Comparison of ENCODE assay signal across 34 cellular contexts in genomic region chr9:95325221-95325620, GRCh38. TPM values are rescaled to one million over a fixed set of nuclear protein-coding genes. Genes with fewer than 3 reads are reported as not detected.
DNase-seq lines count a peak whose midpoint lies in the region; ATAC-seq, FAIRE-seq and TF ChIP-seq lines count a peak whose summit lies in the region.
"Had no signal": no experiment of that assay in that cellular context is flagged by ENCODE, and none has a peak within 500 bp of the region (broad histone marks: within the 10 kb centered on the region; RNA-seq: fewer than 3 reads in every experiment).

No MANE protein-coding gene starts in this region.

- no peak overlapping the region for H3K27ac ChIP-seq in HEK293 (ENCODE audit: extremely low read depth, low read depth, low read length)
- no peak overlapping the region for H3K27ac ChIP-seq in mesendoderm (ENCODE audit: low read depth, low read length)
- H3K27ac ChIP-seq: 22Rv1; A549; BLaER1; BLaER1 treated with 17β-estradiol and CSF1 and Interleukin-3, amounts not matched to agents 10 nM and 100 nM; C4-2B had no signal

- no peaks in the 10 kb centered on the region for H3K79me2 ChIP-seq in mesendoderm (ENCODE audit: control insufficient read depth, insufficient read depth, low read length)

- H3K4me1 Mint-ChIP-seq in activated T-cell treated with anti-CD3 and anti-CD28 coated beads, Interleukin-2, amount 50 U/mL, for 24 hours (ENCODE audit: low read depth) = peaks cover 3% of the 10 kb centered on the region
- H3K4me1 Mint-ChIP-seq: B cell; CD14-positive monocyte; CD4-positive, alpha-beta memory T cell; CD8-positive, alpha-beta memory T cell had no signal

- H3K36me3 ChIP-seq in HEK293 (ENCODE audit: control insufficient read depth in 2 of 2, insufficient read depth in 1 of 2, low read length in 2 of 2) (no peaks in the 10 kb centered on the region), mesendoderm (ENCODE audit: control insufficient read depth, insufficient read depth, low read length) (no peaks in the 10 kb centered on the region)
- H3K36me3 ChIP-seq: BE2C; BLaER1; BLaER1 treated with 17β-estradiol and CSF1 and Interleukin-3, amounts not matched to agents 10 nM and 100 nM had no signal

- no peaks in the 10 kb centered on the region for H3K27me3 ChIP-seq in mesendoderm (ENCODE audit: insufficient read depth, low read length, poor library complexity)
- H3K27me3 ChIP-seq: BE2C; BLaER1; BLaER1 treated with 17β-estradiol and CSF1 and Interleukin-3, amounts not matched to agents 10 nM and 100 nM had no signal

- no peak for ATAC-seq in GM21619 (IDR thresholded peaks at IDR 0.05; ENCODE audit: unreplicated experiment)
- no peak for ATAC-seq in GM21528 (IDR thresholded peaks at IDR 0.05; ENCODE audit: low FRiP score, unreplicated experiment)
- ATAC-seq: A549; CD8-positive, alpha-beta T cell had no signal

- H2BK120ac ChIP-seq in mesendoderm (ENCODE audit: low read depth, low read length) = no peak overlapping the region

- no peak for TF ChIP-seq CTCF in HEK293 (tag by site-specific recombination; IDR thresholded peaks at IDR 0.05)

- peak; percentile 80 for FAIRE-seq in H54 (lab: Jason Lieb, UNC)
- FAIRE-seq: D721Med had no signal

- H3K4me3 Mint-ChIP-seq in activated T-cell treated with anti-CD3 and anti-CD28 coated beads, Interleukin-2, amount 50 U/mL, for 24 hours = no peak overlapping the region
- H3K4me3 Mint-ChIP-seq: B cell; CD14-positive monocyte; CD4-positive, alpha-beta memory T cell; CD4-positive, alpha-beta T cell; CD4-positive, CD25-positive, alpha-beta regulatory T cell; CD8-positive, alpha-beta memory T cell; CD8-positive, alpha-beta T cell had no signal

- no peak for TF ChIP-seq POLR2A in H54 (IDR thresholded peaks at IDR 0.05; ENCODE audit: low read depth, low read length)

- H3K9me3 Mint-ChIP-seq in activated T-cell treated with anti-CD3 and anti-CD28 coated beads, Interleukin-2, amount 50 U/mL, for 24 hours = peaks cover 3% of the 10 kb centered on the region

- no CpG with 5 or more reads among the region's 1 CpG for WGBS in mesendoderm (ENCODE audit: extremely low coverage, insufficient coverage, low lambda C conversion rate)

- no peak overlapping the region for H3K4me2 ChIP-seq in mesendoderm (ENCODE audit: low read length)
- H3K4me2 ChIP-seq: A549; BLaER1; BLaER1 treated with 17β-estradiol and CSF1 and Interleukin-3, amounts not matched to agents 10 nM and 100 nM had no signal

- H4K8ac ChIP-seq in mesendoderm (ENCODE audit: low read depth, low read length) = no peak overlapping the region

- H3K9me3 ChIP-seq in HEK293 (ENCODE audit: control insufficient read depth, insufficient read depth, low read depth, low read length) = no peaks in the 10 kb centered on the region
- H3K9me3 ChIP-seq: BE2C had no signal

- POLR2A ChIA-PET in HEK293 (lab: Yijun Ruan, JAX) = no interaction called here

- no peak overlapping the region for H3K27ac Mint-ChIP-seq in activated T-cell treated with anti-CD3 and anti-CD28 coated beads, Interleukin-2, amount 50 U/mL, for 24 hours
- H3K27ac Mint-ChIP-seq: B cell; CD14-positive monocyte; CD4-positive, alpha-beta memory T cell; CD4-positive, alpha-beta T cell; CD4-positive, CD25-positive, alpha-beta regulatory T cell; CD8-positive, alpha-beta memory T cell; CD8-positive, alpha-beta T cell had no signal

- H4K5ac ChIP-seq in mesendoderm (ENCODE audit: low read length) = no peak overlapping the region

- no peaks in the 10 kb centered on the region for H3K79me1 ChIP-seq in mesendoderm (ENCODE audit: low read length)

- H3K18ac ChIP-seq in mesendoderm (ENCODE audit: low read length) = no peak overlapping the region

- H3K56ac ChIP-seq in mesendoderm (ENCODE audit: low read length) = no peak overlapping the region

- H2BK15ac ChIP-seq in mesendoderm (replicated peaks; ENCODE audit: low read depth) = no peak overlapping the region

- no peak for DNase-seq in H54 (ENCODE audit: insufficient read length, low spot score)
- peak; percentile 29 for DNase-seq in mesendoderm
- DNase-seq in activated T-cell treated with anti-CD3 and anti-CD28 coated beads, Interleukin-2, amount 50 U/mL, for 24 hours = no peak
- DNase-seq: 8988T; ACHN; AML-193; BE2C; C1 segment of cervical spinal cord; Caco-2; Calu3; CD4-positive, alpha-beta memory T cell; CD4-positive, alpha-beta T cell; CD4-positive, CD25-positive, alpha-beta regulatory T cell; CD8-positive, alpha-beta memory T cell; CD8-positive, alpha-beta T cell; COR-L47; DMS 273 treated with DMSO at 0.1 percent for 48 hours; DMS153; DMS53; DMS79; DMS79 treated with DMSO at 0.1 percent for 48 hours; DND-41; EL had no signal

- no peak overlapping the region for H3K23ac ChIP-seq in mesendoderm (ENCODE audit: low read length)

- H3K4ac ChIP-seq in mesendoderm (ENCODE audit: low read depth, low read length) = no peak overlapping the region

- no peaks in the 10 kb centered on the region for H3K4me1 ChIP-seq in HEK293 (ENCODE audit: control insufficient read depth, insufficient read depth, low read length)
- no peaks in the 10 kb centered on the region for H3K4me1 ChIP-seq in mesendoderm (ENCODE audit: control insufficient read depth, low read depth, low read length)
- H3K4me1 ChIP-seq: A549; BE2C; BLaER1; BLaER1 treated with 17β-estradiol and CSF1 and Interleukin-3, amounts not matched to agents 10 nM and 100 nM had no signal

- H3K27me3 Mint-ChIP-seq in activated T-cell treated with anti-CD3 and anti-CD28 coated beads, Interleukin-2, amount 50 U/mL, for 24 hours = no peaks in the 10 kb centered on the region
- H3K27me3 Mint-ChIP-seq: CD4-positive, alpha-beta T cell had no signal

- H3K4me3 ChIP-seq in HEK293 (ENCODE audit: low read depth, low read length) (no peak overlapping the region), mesendoderm (ENCODE audit: low read length) (no peak overlapping the region)
- H3K4me3 ChIP-seq: A549; BLaER1; BLaER1 treated with 17β-estradiol and CSF1 and Interleukin-3, amounts not matched to agents 10 nM and 100 nM had no signal

- H2AK5ac ChIP-seq in mesendoderm (ENCODE audit: low read length) = no peak overlapping the region

- no peak overlapping the region for H2BK5ac ChIP-seq in mesendoderm (ENCODE audit: low read length)

- H3K36me3 Mint-ChIP-seq in activated T-cell treated with anti-CD3 and anti-CD28 coated beads, Interleukin-2, amount 50 U/mL, for 24 hours (ENCODE audit: low read depth) = peaks cover 2% of the 10 kb centered on the region
- H3K36me3 Mint-ChIP-seq: CD14-positive monocyte; CD4-positive, alpha-beta memory T cell; CD4-positive, CD25-positive, alpha-beta regulatory T cell had no signal

- no peak overlapping the region for H3K9ac ChIP-seq in mesendoderm (ENCODE audit: low read length)
- H3K9ac ChIP-seq: BLaER1; BLaER1 treated with 17β-estradiol and CSF1 and Interleukin-3, amounts not matched to agents 10 nM and 100 nM had no signal

- CTCF ChIA-PET in HEK293 (lab: Yijun Ruan, JAX) = interaction anchor here (0.6 kb wide), 1 partner anchor 250 kb away, joined by 4 read pairs; no protein-coding TSS in a partner anchor

TF ChIP-seq in HEK293, 187 proteins besides CTCF, POLR2A, EP300 and RAD21:
- TF ChIP-seq ZNF433 (tag by site-specific recombination; IDR thresholded peaks at IDR 0.05; ENCODE audit: low read depth) (no peak), ZFHX2 (tag by site-specific recombination; conservative IDR thresholded peaks at IDR 0.05) (no peak), ZNF544 (tag by site-specific recombination; IDR thresholded peaks at IDR 0.05) (no peak), ZNF138 (tag by site-specific recombination; IDR thresholded peaks at IDR 0.05; ENCODE audit: borderline replicate concordance) (no peak), SP7 (tag by site-specific recombination; IDR thresholded peaks at IDR 0.05) (no peak), SETDB1 (IDR thresholded peaks at IDR 0.05; ENCODE audit: insufficient read length, low read length) (peak; percentile 94), ZNF266 (tag by site-specific recombination; IDR thresholded peaks at IDR 0.05; ENCODE audit: low read depth) (no peak)
- TF ChIP-seq, protein P1, sequence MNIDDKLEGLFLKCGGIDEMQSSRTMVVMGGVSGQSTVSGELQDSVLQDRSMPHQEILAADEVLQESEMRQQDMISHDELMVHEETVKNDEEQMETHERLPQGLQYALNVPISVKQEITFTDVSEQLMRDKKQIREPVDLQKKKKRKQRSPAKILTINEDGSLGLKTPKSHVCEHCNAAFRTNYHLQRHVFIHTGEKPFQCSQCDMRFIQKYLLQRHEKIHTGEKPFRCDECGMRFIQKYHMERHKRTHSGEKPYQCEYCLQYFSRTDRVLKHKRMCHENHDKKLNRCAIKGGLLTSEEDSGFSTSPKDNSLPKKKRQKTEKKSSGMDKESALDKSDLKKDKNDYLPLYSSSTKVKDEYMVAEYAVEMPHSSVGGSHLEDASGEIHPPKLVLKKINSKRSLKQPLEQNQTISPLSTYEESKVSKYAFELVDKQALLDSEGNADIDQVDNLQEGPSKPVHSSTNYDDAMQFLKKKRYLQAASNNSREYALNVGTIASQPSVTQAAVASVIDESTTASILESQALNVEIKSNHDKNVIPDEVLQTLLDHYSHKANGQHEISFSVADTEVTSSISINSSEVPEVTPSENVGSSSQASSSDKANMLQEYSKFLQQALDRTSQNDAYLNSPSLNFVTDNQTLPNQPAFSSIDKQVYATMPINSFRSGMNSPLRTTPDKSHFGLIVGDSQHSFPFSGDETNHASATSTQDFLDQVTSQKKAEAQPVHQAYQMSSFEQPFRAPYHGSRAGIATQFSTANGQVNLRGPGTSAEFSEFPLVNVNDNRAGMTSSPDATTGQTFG (tag by site-specific recombination; IDR thresholded peaks at IDR 0.05; ENCODE audit: borderline replicate concordance) = no peak

RNA-seq across cellular contexts. Expression of gene FANCC, which starts 7.7 kb away (rescaled TPM):
- 8.1 TPM for polyA plus RNA-seq in mesendoderm (2013, experiment 1 of 2)
- polyA plus RNA-seq in mesendoderm (2013, experiment 2 of 2) = 7.9 TPM
